Comparison of ENCODE assay signal across 21 cellular contexts in genomic region chr3:174957081-174957480, GRCh38.
DNase-seq lines count a peak whose midpoint lies in the region; ATAC-seq, FAIRE-seq and TF ChIP-seq lines count a peak whose summit lies in the region.
"Had no signal": no experiment of that assay in that cellular context is flagged by ENCODE, and none has a peak within 500 bp of the region (broad histone marks: within the 10 kb centered on the region; RNA-seq: fewer than 3 reads in every experiment).

No MANE protein-coding gene starts in this region.

- peak overlapping the region; percentile 87 for H3K4ac ChIP-seq in IMR-90 (ENCODE audit: low read depth, low read length)

- H2AK9ac ChIP-seq in IMR-90 (replicated peaks; ENCODE audit: low read depth, low read length, poor library complexity), result no peak overlapping the region

- H3K27me3 ChIP-seq in IMR-90 (ENCODE audit: control insufficient read depth, insufficient read depth, low read length) (no peaks in the 10 kb centered on the region), bronchial epithelial cell (ENCODE audit: control insufficient read depth, insufficient read depth, low read length) (no peaks in the 10 kb centered on the region), tibial nerve (no peaks in the 10 kb centered on the region)
- H3K27me3 ChIP-seq: spleen had no signal

- POLR2A ChIA-PET in IMR-90 (lab: Charles Lee; ENCODE audit: unreplicated experiment), result no interaction called here

- H3K9me1 ChIP-seq in IMR-90 (ENCODE audit: insufficient read depth, low read length), result peaks cover 5% of the 10 kb centered on the region; the same call in 1 of the 2 replicates

- peak overlapping the region; percentile 95 for H3K27ac ChIP-seq in IMR-90 (ENCODE audit: insufficient read depth, low read length)
- H3K27ac ChIP-seq in tibial nerve, result peak overlapping the region in 3 of 4 donors; percentile 0 to 58 (median 29)
- H3K27ac ChIP-seq: RWPE1, spleen had no signal

- TF ChIP-seq CTCF in IMR-90 (conservative IDR thresholded peaks at IDR 0.05; ENCODE audit: low read depth, low read length), result no peak
- no peak for TF ChIP-seq CTCF in bronchial epithelial cell (IDR thresholded peaks at IDR 0.05; ENCODE audit: insufficient read depth, low read length, severe bottlenecking)
- TF ChIP-seq CTCF in tibial nerve (IDR thresholded peaks at IDR 0.05), result no peak

- TF ChIP-seq EP300 in tibial nerve (IDR thresholded peaks at IDR 0.05), result no peak

- H2BK20ac ChIP-seq in IMR-90 (ENCODE audit: low read depth, low read length), result peak overlapping the region; percentile 97

- in situ Hi-C loops in IMR-90 (cut with MboI; ENCODE audit: low sequenced_read_pairs), result loop anchor here (10.0 kb wide), 1 partner anchor 512 kb away; no protein-coding TSS in a partner anchor

- H2AK5ac ChIP-seq in IMR-90 (ENCODE audit: low read depth, low read length), result peak overlapping the region; percentile 93

- H3K36me3 ChIP-seq in IMR-90 (ENCODE audit: control insufficient read depth, insufficient read depth, low read length) (no peaks in the 10 kb centered on the region), bronchial epithelial cell (ENCODE audit: control insufficient read depth, insufficient read depth, low read length) (no peaks in the 10 kb centered on the region), tibial nerve (no peaks in the 10 kb centered on the region)
- H3K36me3 ChIP-seq: spleen had no signal

- peak overlapping the region; percentile 63 for H3K56ac ChIP-seq in IMR-90 (ENCODE audit: extremely low read depth, insufficient read depth, low read length)

- FAIRE-seq in bronchial epithelial cell (lab: Jason Lieb, UNC), result no peak

- 0 out of 4 replicates have a peak, but pooled peaks cover 0 to 18% of the 10 kb centered on the region in 2 experiments for H3K79me1 ChIP-seq in IMR-90 (ENCODE audit: low read depth in 1 of 2, low read length in 2 of 2)

- ATAC-seq in IMR-90 (ENCODE audit: low read depth), result peak; percentile 19; the same call in 1 of the 2 replicates
- ATAC-seq: activated T-cell treated with anti-CD3 and anti-CD28 coated beads, Interleukin-2, amount 50 U/mL, for 72 hours; left ventricle myocardium superior had no signal

- peak overlapping the region; percentile 75 to 78 for H4K8ac ChIP-seq in IMR-90 (ENCODE audit: low read depth in 2 of 2, low read length in 2 of 2)

- H4K20me1 ChIP-seq in IMR-90 (ENCODE audit: insufficient read depth, low read length), result no peaks in the 10 kb centered on the region

- H3K9ac ChIP-seq in IMR-90 (ENCODE audit: low read depth, low read length), result peak overlapping the region; percentile 82

- H4K5ac ChIP-seq in IMR-90 (ENCODE audit: low read depth, low read length), result peak overlapping the region; percentile 74

- peak; percentile 27 for DNase-seq in IMR-90
- DNase-seq in bronchial epithelial cell (ENCODE audit: low read depth), result peak; percentile 37
- DNase-seq in kidney tubule cell (ENCODE audit: low spot score), result peak; percentile 47
- no peak for DNase-seq in tibial nerve (ENCODE audit: low spot score in 2 of 2)
- no peak for DNase-seq in HT-29 (ENCODE audit: low spot score)
- DNase-seq in anterior cingulate cortex (lab: John Stamatoyannopoulos, UW), result no peak
- no peak for DNase-seq in NCI-H345 treated with DMSO at 0.1 percent for 48 hours (lab: John Stamatoyannopoulos, UW; ENCODE audit: unreplicated experiment)
- DNase-seq: activated B cell treated with CpG ODN at 0.5 μM for 24 hours; activated naive CD8-positive, alpha-beta T cell treated with anti-CD3 and anti-CD28 coated beads for 36 hours; activated T-cell treated with anti-CD3 and anti-CD28 coated beads, Interleukin-2, amount 50 U/mL, for 72 hours; CD4-positive, alpha-beta T cell; central memory CD4-positive, alpha-beta T cell; DMS53; effector memory CD4-positive, alpha-beta T cell; Kasumi-1; left ventricle myocardium superior; NCI-H1417; NCI-H2171; NK-92 treated with Interleukin-12 subunit alpha and Interleukin-12 subunit beta, amount 100 ng/mL, for 24 hours; spleen had no signal

- H2BK15ac ChIP-seq in IMR-90 (ENCODE audit: low read depth, low read length), result peak overlapping the region; percentile 73; the same call in 2 of the 3 replicates

- peak overlapping the region; percentile 16 for H2AFZ ChIP-seq in IMR-90 (replicated peaks; ENCODE audit: low read length, poor library complexity)

- TF ChIP-seq RAD21 in IMR-90 (IDR thresholded peaks at IDR 0.05; ENCODE audit: low read length), result no peak

- WGBS in IMR-90 (ENCODE audit: extremely low coverage in 2 of 2, insufficient read length in 1 of 2), 2 experiments, result no CpG with 5 or more reads among the region's 2 CpGs
- 89 to 95% methylated on average over 2 of the region's 2 CpGs for WGBS in tibial nerve, 2 donors

- peak overlapping the region; percentile 87 for H3K14ac ChIP-seq in IMR-90 (replicated peaks; ENCODE audit: low read depth, low read length)

- H3K4me3 ChIP-seq in IMR-90 (ENCODE audit: insufficient read depth, low read depth, low read length), result no peak overlapping the region
- no peak overlapping the region for H3K4me3 ChIP-seq in bronchial epithelial cell (ENCODE audit: low read depth, low read length)
- no peak overlapping the region for H3K4me3 ChIP-seq in tibial nerve
- H3K4me3 ChIP-seq: spleen had no signal

- H2BK120ac ChIP-seq in IMR-90 (ENCODE audit: low read depth, low read length), result peak overlapping the region; percentile 98

- H3K9me3 ChIP-seq in IMR-90 (ENCODE audit: control insufficient read depth, insufficient read depth, low read length) (no peaks in the 10 kb centered on the region), tibial nerve (no peaks in the 10 kb centered on the region)

- H3K4me1 ChIP-seq in IMR-90 (ENCODE audit: control insufficient read depth, insufficient read depth, low read length) (peaks cover 19% of the 10 kb centered on the region), tibial nerve (peaks cover 0 to 45% (median 11%) of the 10 kb centered on the region in 4 donors)
- H3K4me1 ChIP-seq: spleen had no signal

- CTCF ChIA-PET in IMR-90 (lab: Yijun Ruan, JAX), result interaction anchor here (0.6 to 1.2 kb wide), 2 partner anchors 1443 to 1474 kb away, joined by 3 to 6 read pairs; no protein-coding TSS in a partner anchor

- peak overlapping the region; percentile 68 for H3K23ac ChIP-seq in IMR-90 (ENCODE audit: low read depth, low read length)

- dilution Hi-C loops in IMR-90 (cut with HindIII; ENCODE audit: low sequenced_read_pairs, unreplicated experiment), result no loop called here

- H3K4me2 ChIP-seq in IMR-90 (ENCODE audit: low read depth, low read length), result peak overlapping the region; percentile 59; the same call in 1 of the 2 replicates

- H2BK5ac ChIP-seq in IMR-90 (ENCODE audit: low read depth, low read length, poor library complexity, severe bottlenecking), result peak overlapping the region; percentile 91

- TF ChIP-seq POLR2A in IMR-90 (IDR thresholded peaks at IDR 0.05; ENCODE audit: low read depth, low read length) (no peak), tibial nerve (IDR thresholded peaks at IDR 0.05) (no peak)

- intact Hi-C loops in IMR-90 (cut with micrococcal nuclease), result loop anchor here (5.0 kb wide), 1 partner anchor 830 kb away; no protein-coding TSS in a partner anchor

- no TSS peak for BruUV-seq in IMR-90 (replicated peaks; lab: Mats Ljungman, UMichigan)

- H3K18ac ChIP-seq in IMR-90 (ENCODE audit: low read depth, low read length), result peak overlapping the region; percentile 100

- H4K91ac ChIP-seq in IMR-90 (ENCODE audit: insufficient read depth, low read depth, low read length), result peak overlapping the region; percentile 86

TF ChIP-seq in IMR-90, 13 proteins besides CTCF, POLR2A, EP300 and RAD21:
- no peak for TF ChIP-seq RCOR1 (IDR thresholded peaks at IDR 0.05; ENCODE audit: insufficient replicate concordance, low read length)
- no peak for TF ChIP-seq MAZ (IDR thresholded peaks at IDR 0.05; ENCODE audit: borderline replicate concordance, low read depth, low read length)
- no peak for TF ChIP-seq BHLHE40 (IDR thresholded peaks at IDR 0.05; ENCODE audit: low read depth, low read length)
- TF ChIP-seq, protein P1, sequence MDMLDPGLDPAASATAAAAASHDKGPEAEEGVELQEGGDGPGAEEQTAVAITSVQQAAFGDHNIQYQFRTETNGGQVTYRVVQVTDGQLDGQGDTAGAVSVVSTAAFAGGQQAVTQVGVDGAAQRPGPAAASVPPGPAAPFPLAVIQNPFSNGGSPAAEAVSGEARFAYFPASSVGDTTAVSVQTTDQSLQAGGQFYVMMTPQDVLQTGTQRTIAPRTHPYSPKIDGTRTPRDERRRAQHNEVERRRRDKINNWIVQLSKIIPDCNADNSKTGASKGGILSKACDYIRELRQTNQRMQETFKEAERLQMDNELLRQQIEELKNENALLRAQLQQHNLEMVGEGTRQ (IDR thresholded peaks at IDR 0.05; ENCODE audit: low read depth, low read length), result no peak
- no peak for TF ChIP-seq CHD1 (IDR thresholded peaks at IDR 0.05; ENCODE audit: low read depth, low read length)
- TF ChIP-seq SMC3 (IDR thresholded peaks at IDR 0.05; ENCODE audit: low read depth, low read length), result no peak
- no peak for TF ChIP-seq RFX5 (IDR thresholded peaks at IDR 0.05; ENCODE audit: low read depth, low read length)
- no peak for TF ChIP-seq MAFK (IDR thresholded peaks at IDR 0.05; ENCODE audit: low read depth, low read length)
- TF ChIP-seq NFE2L2 (IDR thresholded peaks at IDR 0.05; ENCODE audit: low read depth, low read length), result no peak
- no peak for TF ChIP-seq MXI1 (IDR thresholded peaks at IDR 0.05; ENCODE audit: borderline replicate concordance, low read depth, low read length)
- no peak for TF ChIP-seq FOS (IDR thresholded peaks at IDR 0.05; ENCODE audit: low read depth, low read length)
- TF ChIP-seq, protein P2, sequence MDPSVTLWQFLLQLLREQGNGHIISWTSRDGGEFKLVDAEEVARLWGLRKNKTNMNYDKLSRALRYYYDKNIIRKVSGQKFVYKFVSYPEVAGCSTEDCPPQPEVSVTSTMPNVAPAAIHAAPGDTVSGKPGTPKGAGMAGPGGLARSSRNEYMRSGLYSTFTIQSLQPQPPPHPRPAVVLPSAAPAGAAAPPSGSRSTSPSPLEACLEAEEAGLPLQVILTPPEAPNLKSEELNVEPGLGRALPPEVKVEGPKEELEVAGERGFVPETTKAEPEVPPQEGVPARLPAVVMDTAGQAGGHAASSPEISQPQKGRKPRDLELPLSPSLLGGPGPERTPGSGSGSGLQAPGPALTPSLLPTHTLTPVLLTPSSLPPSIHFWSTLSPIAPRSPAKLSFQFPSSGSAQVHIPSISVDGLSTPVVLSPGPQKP (IDR thresholded peaks at IDR 0.05; ENCODE audit: borderline replicate concordance, low read depth, low read length), result no peak
- TF ChIP-seq CEBPB (IDR thresholded peaks at IDR 0.05; ENCODE audit: low read depth, low read length), result no peak

Comparison
In these comparisons a context has a peak if more than half of its experiments do, and no peak if none do; other contexts are left out.
1. DNase-seq: peak in IMR-90 (single experiment), bronchial epithelial cell (single experiment) and kidney tubule cell (single experiment); none in tibial nerve (0 of 2), HT-29 (single experiment), anterior cingulate cortex (0 of 58) and NCI-H345 treated with DMSO at 0.1 percent for 48 hours (single experiment).